9 cellular contexts compared by ENCODE assay signal in the genomic region with DNA sequence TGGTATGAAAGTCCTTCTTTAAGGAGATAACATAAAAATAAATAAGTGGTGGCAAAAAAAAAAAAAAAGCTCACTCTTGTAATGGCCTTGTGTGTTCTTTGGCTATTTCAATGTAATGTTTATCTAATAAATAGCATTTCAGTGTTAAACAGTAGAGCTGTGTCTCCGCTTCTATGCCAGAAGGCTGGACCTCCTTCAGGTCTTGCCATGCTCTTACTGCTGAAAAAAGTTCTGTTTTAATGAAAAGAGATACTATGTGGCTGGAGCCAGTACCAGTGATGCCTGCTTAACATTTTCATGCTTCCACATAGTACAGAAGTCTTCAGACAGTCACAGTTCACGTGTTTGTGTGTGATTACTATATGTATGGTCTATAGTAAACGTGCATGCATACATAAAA.
"Had no signal": no experiment of that assay in that cellular context is flagged by ENCODE, and none has a peak within 500 bp of the region (broad histone marks: within the 10 kb centered on the region; RNA-seq: fewer than 3 reads in every experiment).

No MANE protein-coding gene starts in this region.

- H3K4me3 ChIP-seq: GM23248, GM23338, HAP-1 had no signal

- H3K27ac ChIP-seq: GM23248 had no signal

- DNase-seq: GM23248, GOT3, H7, H9, HCEC 1CT, HFFc6 had no signal

- ATAC-seq: GM23338, HCT116 had no signal

- H3K4me2 ChIP-seq: GM23338 had no signal

- H3K9ac ChIP-seq: GM23248 had no signal

- H3K36me3 ChIP-seq: HAP-1 had no signal
